Comparison of ENCODE assay signal across 12 cellular contexts in the genomic region with DNA sequence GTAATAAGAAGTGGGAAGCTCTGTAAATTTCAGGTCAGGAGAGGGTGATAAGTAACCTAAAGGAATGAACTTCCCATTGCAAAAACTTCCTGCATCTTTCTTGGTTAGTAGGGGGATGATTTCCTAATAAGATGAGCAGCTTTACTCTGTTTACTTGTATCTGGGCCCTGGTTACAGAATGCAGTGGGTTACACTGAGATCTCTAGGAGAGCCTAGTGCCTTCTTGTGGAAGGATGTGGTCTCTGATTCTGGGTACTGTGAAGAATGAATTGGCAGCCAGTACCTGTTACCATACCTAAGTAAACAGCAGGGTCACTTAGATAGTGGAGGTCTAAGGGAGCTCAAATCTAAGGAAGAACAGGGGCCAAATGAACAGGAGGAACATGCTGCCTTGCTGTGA.
DNase-seq lines count a peak whose midpoint lies in the region; ATAC-seq and TF ChIP-seq lines count a peak whose summit lies in the region.
"Had no signal": no experiment of that assay in that cellular context is flagged by ENCODE, and none has a peak within 500 bp of the region (broad histone marks: within the 10 kb centered on the region; RNA-seq: fewer than 3 reads in every experiment).

No MANE protein-coding gene starts in this region.

- H3K36me3 Mint-ChIP-seq in activated CD8-positive, alpha-beta T cell treated with anti-CD3 and anti-CD28 coated beads for 36 hours (ENCODE audit: low read depth), result peaks cover 5% of the 10 kb centered on the region
- H3K36me3 Mint-ChIP-seq in glutamatergic neuron (ENCODE audit: unreplicated experiment), result no peaks in the 10 kb centered on the region

- no peaks in the 10 kb centered on the region for H3K79me2 ChIP-seq in DND-41 (ENCODE audit: insufficient read depth, low read length)

- ATAC-seq in DND-41 (ENCODE audit: insufficient read depth, low read depth) (peak; percentile 71), left lobe of liver (peak; percentile 28), GM21367 (IDR thresholded peaks at IDR 0.05; ENCODE audit: unreplicated experiment) (no peak)
- peak; percentile 71 for ATAC-seq in activated CD8-positive, alpha-beta T cell treated with anti-CD3 and anti-CD28 coated beads for 36 hours

- 0 out of 2 replicates have a peak, but pooled peaks cover 5% of the 10 kb centered on the region for H3K9me3 ChIP-seq in BLaER1
- no peaks in the 10 kb centered on the region for H3K9me3 ChIP-seq in DND-41 (ENCODE audit: insufficient read depth, low read length, severe bottlenecking)
- H3K9me3 ChIP-seq in tibial nerve, result no peaks in the 10 kb centered on the region

- peaks cover 70% of the 10 kb centered on the region for H3K4me1 Mint-ChIP-seq in activated CD8-positive, alpha-beta T cell treated with anti-CD3 and anti-CD28 coated beads for 36 hours (ENCODE audit: low read depth)
- H3K4me1 Mint-ChIP-seq in glutamatergic neuron (ENCODE audit: low read depth, unreplicated experiment), result peaks cover 17% of the 10 kb centered on the region

- no peak overlapping the region for H3K4me3 ChIP-seq in BLaER1
- H3K4me3 ChIP-seq in DND-41 (ENCODE audit: low read depth in 1 of 2, low read length in 2 of 2), result no peak overlapping the region
- H3K4me3 ChIP-seq in tibial nerve, result no peak overlapping the region
- H3K4me3 ChIP-seq: skin epidermis had no signal

- H2AFZ ChIP-seq in DND-41 (ENCODE audit: low read depth, low read length), result no peak overlapping the region

- CTCF ChIA-PET in activated CD8-positive, alpha-beta T cell treated with anti-CD3 and anti-CD28 coated beads for 36 hours (lab: Charles Lee), result interaction anchor here (0.7 to 1.3 kb wide), 2 partner anchors 10 to 25 kb away, joined by 3 to 4 read pairs; no protein-coding TSS in a partner anchor

- H3K4me3 Mint-ChIP-seq in activated CD8-positive, alpha-beta T cell treated with anti-CD3 and anti-CD28 coated beads for 36 hours, result no peak overlapping the region
- no peak overlapping the region for H3K4me3 Mint-ChIP-seq in glutamatergic neuron (ENCODE audit: unreplicated experiment)

- H3K27ac ChIP-seq in BLaER1 (no peak overlapping the region), DND-41 (ENCODE audit: low read length) (no peak overlapping the region), tibial nerve (no peak overlapping the region)

- peaks cover 13% of the 10 kb centered on the region; the same call in 1 of the 2 replicates for H4K20me1 ChIP-seq in BLaER1
- H4K20me1 ChIP-seq in DND-41 (ENCODE audit: insufficient read depth, low read length), result no peaks in the 10 kb centered on the region

- no peak for TF ChIP-seq EP300 in tibial nerve (IDR thresholded peaks at IDR 0.05)

- no peak for TF ChIP-seq CTCF in DND-41 (IDR thresholded peaks at IDR 0.05; ENCODE audit: borderline replicate concordance, extremely low read depth, low read length, poor library complexity, severe bottlenecking)
- TF ChIP-seq CTCF in activated CD8-positive, alpha-beta T cell treated with anti-CD3 and anti-CD28 coated beads for 36 hours (IDR thresholded peaks at IDR 0.05), result no peak
- TF ChIP-seq CTCF in glutamatergic neuron (IDR thresholded peaks at IDR 0.05; ENCODE audit: partially characterized antibody, unreplicated experiment), result no peak
- no peak for TF ChIP-seq CTCF in tibial nerve (IDR thresholded peaks at IDR 0.05)

- intact Hi-C loops in activated CD8-positive, alpha-beta T cell treated with anti-CD3 and anti-CD28 coated beads for 36 hours (cut with micrococcal nuclease), result no loop called here

- H3K27me3 Mint-ChIP-seq in activated CD8-positive, alpha-beta T cell treated with anti-CD3 and anti-CD28 coated beads for 36 hours, result no peaks in the 10 kb centered on the region
- peaks cover 2% of the 10 kb centered on the region for H3K27me3 Mint-ChIP-seq in glutamatergic neuron (ENCODE audit: unreplicated experiment)

- peaks cover 68% of the 10 kb centered on the region for H3K4me1 ChIP-seq in BLaER1
- no peaks in the 10 kb centered on the region for H3K4me1 ChIP-seq in DND-41 (ENCODE audit: insufficient read depth, low read length)
- peaks cover 0 to 25% (median 3%) of the 10 kb centered on the region in 4 donors for H3K4me1 ChIP-seq in tibial nerve

- no peaks in the 10 kb centered on the region for H3K9me3 Mint-ChIP-seq in activated CD8-positive, alpha-beta T cell treated with anti-CD3 and anti-CD28 coated beads for 36 hours
- no peaks in the 10 kb centered on the region for H3K9me3 Mint-ChIP-seq in glutamatergic neuron (ENCODE audit: unreplicated experiment)

- peak overlapping the region; percentile 78 for H3K27ac Mint-ChIP-seq in activated CD8-positive, alpha-beta T cell treated with anti-CD3 and anti-CD28 coated beads for 36 hours
- no peak overlapping the region for H3K27ac Mint-ChIP-seq in glutamatergic neuron (ENCODE audit: unreplicated experiment)

- TF ChIP-seq POLR2A in tibial nerve (IDR thresholded peaks at IDR 0.05), result no peak

- H3K9ac ChIP-seq in BLaER1 (no peak overlapping the region), DND-41 (ENCODE audit: low read depth, low read length) (no peak overlapping the region)

- H3K4me2 ChIP-seq in BLaER1 (peak overlapping the region; percentile 81), DND-41 (ENCODE audit: insufficient read depth, low read length) (no peak overlapping the region)

- POLR2A ChIA-PET in activated CD8-positive, alpha-beta T cell treated with anti-CD3 and anti-CD28 coated beads for 36 hours (lab: Charles Lee), result interaction anchor here (1.6 kb wide), 1 partner anchor 390 kb away, joined by 4 read pairs; the partner anchor contains the start of gene NR3C2

- no peak for DNase-seq in DND-41
- peak; percentile 54 for DNase-seq in activated CD8-positive, alpha-beta T cell treated with anti-CD3 and anti-CD28 coated beads for 36 hours
- DNase-seq in left lobe of liver (ENCODE audit: low spot score), result no peak
- DNase-seq in glutamatergic neuron, result no peak
- DNase-seq in HPDE6-E6E7 (ENCODE audit: extremely low spot score), result no peak
- no peak for DNase-seq in tibial nerve (ENCODE audit: low spot score in 2 of 2)
- DNase-seq: activated CD4-positive, alpha-beta T cell treated with anti-CD3 and anti-CD28 coated beads for 48 hours; NCI-H510A; SIG-M5 had no signal

- H3K36me3 ChIP-seq in BLaER1 (peaks cover 7% of the 10 kb centered on the region), DND-41 (ENCODE audit: insufficient read depth, low read length) (no peaks in the 10 kb centered on the region), tibial nerve (peaks cover 0 to 28% (median 0%) of the 10 kb centered on the region in 3 donors)

- H3K27me3 ChIP-seq in BLaER1 (no peaks in the 10 kb centered on the region), DND-41 (ENCODE audit: insufficient read depth, low read length, poor library complexity) (no peaks in the 10 kb centered on the region), tibial nerve (no peaks in the 10 kb centered on the region)
